Comparison of ENCODE assay signal across 31 cellular contexts in genomic region chr2:54476852-54477251, GRCh38. TPM values are rescaled to one million over a fixed set of nuclear protein-coding genes. Genes with fewer than 3 reads are reported as not detected.
DNase-seq lines count a peak whose midpoint lies in the region; ATAC-seq, FAIRE-seq and TF ChIP-seq lines count a peak whose summit lies in the region.
"Had no signal": no experiment of that assay in that cellular context is flagged by ENCODE, and none has a peak within 500 bp of the region (broad histone marks: within the 10 kb centered on the region; RNA-seq: fewer than 3 reads in every experiment).

No MANE protein-coding gene starts in this region.

- POLR2A ChIA-PET in K562 (lab: Yijun Ruan, JAX) = no interaction called here

- peak overlapping the region; percentile 59 for H3K27ac Mint-ChIP-seq in mesothelial cell of epicardium
- H3K27ac Mint-ChIP-seq in activated CD8-positive, alpha-beta memory T cell treated with anti-CD3 and anti-CD28 coated beads, Interleukin-2, amount 10 ng/mL, durations not matched to agents 7 days and 5 days = no peak overlapping the region
- H3K27ac Mint-ChIP-seq in activated naive CD8-positive, alpha-beta T cell treated with anti-CD3 and anti-CD28 coated beads, Interleukin-2, amount 50 U/mL, for 24 hours = no peak overlapping the region
- H3K27ac Mint-ChIP-seq in activated T-helper 2 cell treated with anti-CD3 and anti-CD28 coated beads, Interferon-gamma antibody, Interleukin-2, Interleukin-4, amounts not matched to agents 10 μg/mL and 5 μg/mL and 100 μg/mL, durations not matched to agents 14 hours and 24 hours and 36 hours = no peak overlapping the region
- H3K27ac Mint-ChIP-seq: activated CD4-positive, alpha-beta memory T cell treated with anti-CD3 and anti-CD28 coated beads for 36 hours; H9; nephron progenitor cell; stimulated activated naive CD8-positive, alpha-beta T cell treated with anti-CD3 and anti-CD28 coated beads, Interleukin-15, Interleukin-2, amounts not matched to agents 100 ng/mL and 50 ng/mL, for 24 hours had no signal

- H3K27me3 ChIP-seq in K562 (ENCODE audit: control insufficient read depth in 2 of 2, insufficient read depth in 2 of 2, low read length in 2 of 2) (no peaks in the 10 kb centered on the region), spleen (replicated peaks in 1 of 7) (no peaks in the 10 kb centered on the region)
- H3K27me3 ChIP-seq: brain microvascular endothelial cell, ovary had no signal

- no peak for TF ChIP-seq EP300 in K562 (IDR thresholded peaks at IDR 0.05; ENCODE audit: low read length)

- H3K79me2 ChIP-seq in K562 (ENCODE audit: control insufficient read depth, insufficient read depth, low read length) = no peaks in the 10 kb centered on the region

- H3K36me3 ChIP-seq in K562 (ENCODE audit: control insufficient read depth, insufficient read depth, low read length) (no peaks in the 10 kb centered on the region), spleen (no peaks in the 10 kb centered on the region)
- H3K36me3 ChIP-seq: brain microvascular endothelial cell, lower lobe of right lung, ovary had no signal

- H3K4me1 Mint-ChIP-seq in mesothelial cell of epicardium = peaks cover 52% of the 10 kb centered on the region
- peaks cover 3% of the 10 kb centered on the region for H3K4me1 Mint-ChIP-seq in activated CD8-positive, alpha-beta memory T cell treated with anti-CD3 and anti-CD28 coated beads, Interleukin-2, amount 10 ng/mL, durations not matched to agents 7 days and 5 days
- no peaks in the 10 kb centered on the region for H3K4me1 Mint-ChIP-seq in activated naive CD8-positive, alpha-beta T cell treated with anti-CD3 and anti-CD28 coated beads, Interleukin-2, amount 50 U/mL, for 24 hours
- H3K4me1 Mint-ChIP-seq in activated T-helper 2 cell treated with anti-CD3 and anti-CD28 coated beads, Interferon-gamma antibody, Interleukin-2, Interleukin-4, amounts not matched to agents 10 μg/mL and 5 μg/mL and 100 μg/mL, durations not matched to agents 14 hours and 24 hours and 36 hours (ENCODE audit: low read depth) = no peaks in the 10 kb centered on the region

- H4K20me1 ChIP-seq in K562 (replicated peaks; ENCODE audit: control insufficient read depth, insufficient read depth, low read length) = no peaks in the 10 kb centered on the region

- H3K27ac ChIP-seq in K562 (ENCODE audit: extremely low read depth, low read depth, low read length) = no peak overlapping the region
- H3K27ac ChIP-seq in spleen = peak overlapping the region in 7 of 8 donors; percentile 4 to 79 (median 69)
- H3K27ac ChIP-seq: brain microvascular endothelial cell, ovary had no signal

- H3K4me3 Mint-ChIP-seq in mesothelial cell of epicardium = no peak overlapping the region
- H3K4me3 Mint-ChIP-seq in activated CD8-positive, alpha-beta memory T cell treated with anti-CD3 and anti-CD28 coated beads, Interleukin-2, amount 10 ng/mL, durations not matched to agents 7 days and 5 days = no peak overlapping the region
- H3K4me3 Mint-ChIP-seq in activated naive CD8-positive, alpha-beta T cell treated with anti-CD3 and anti-CD28 coated beads, Interleukin-2, amount 50 U/mL, for 24 hours = no peak overlapping the region
- no peak overlapping the region for H3K4me3 Mint-ChIP-seq in activated T-helper 2 cell treated with anti-CD3 and anti-CD28 coated beads, Interferon-gamma antibody, Interleukin-2, Interleukin-4, amounts not matched to agents 10 μg/mL and 5 μg/mL and 100 μg/mL, durations not matched to agents 14 hours and 24 hours and 36 hours (ENCODE audit: low read depth)
- H3K4me3 Mint-ChIP-seq: activated CD4-positive, alpha-beta memory T cell treated with anti-CD3 and anti-CD28 coated beads for 36 hours; H9; nephron progenitor cell; stimulated activated naive CD8-positive, alpha-beta T cell treated with anti-CD3 and anti-CD28 coated beads, Interleukin-15, Interleukin-2, amounts not matched to agents 100 ng/mL and 50 ng/mL, for 24 hours had no signal

- DNase-seq in LHCN-M2 (ENCODE audit: low read depth) (peak; percentile 54), K562 (ENCODE audit: extremely low read depth in 1 of 4, low spot score in 3 of 4) (no peak), mesothelial cell of epicardium (ENCODE audit: low spot score in 2 of 2, unreplicated experiment in 2 of 2) (no peak), spleen (no peak)
- DNase-seq in activated CD8-positive, alpha-beta memory T cell treated with anti-CD3 and anti-CD28 coated beads, Interleukin-2, amount 10 ng/mL, durations not matched to agents 7 days and 5 days = no peak
- DNase-seq in activated naive CD8-positive, alpha-beta T cell treated with anti-CD3 and anti-CD28 coated beads, Interleukin-2, amount 50 U/mL, for 24 hours = no peak
- no peak for DNase-seq in activated T-helper 2 cell treated with anti-CD3 and anti-CD28 coated beads, Interferon-gamma antibody, Interleukin-2, Interleukin-4, amounts not matched to agents 10 μg/mL and 5 μg/mL and 100 μg/mL, durations not matched to agents 14 hours and 24 hours and 36 hours (ENCODE audit: low spot score)
- DNase-seq: activated CD4-positive, alpha-beta memory T cell treated with anti-CD3 and anti-CD28 coated beads for 36 hours; activated CD4-positive, CD25-positive, alpha-beta regulatory T cell treated with anti-CD3 and anti-CD28 coated beads, Interleukin-2, amount 50 U/mL, for 72 hours; activated CD8-positive, alpha-beta memory T cell treated with anti-CD3 and anti-CD28 coated beads, Interleukin-2, amount 50 U/mL, for 4 hours; activated naive CD4-positive, alpha-beta T cell treated with Interleukin-2 at 50 U/mL for 16 hours; brain microvascular endothelial cell; C1 segment of cervical spinal cord; glutamatergic neuron; H9; islet precursor cell; KBM-7; lower lobe of right lung; NCI-H1417 treated with DMSO at 0.1 percent for 48 hours; NCI-H526 treated with DMSO at 0.1 percent for 48 hours; nephron progenitor cell; NK-92 treated with Interleukin-12 subunit alpha and Interleukin-12 subunit beta, amount 100 ng/mL, for 24 hours; ovary; PC-3; retina; stimulated activated CD8-positive, alpha-beta memory T cell treated with anti-CD3 and anti-CD28 coated beads, Interleukin-4, amount 100 ng/mL, for 48 hours; T-helper 2 cell had no signal

- ATAC-seq in K562 = no peak
- no peak for ATAC-seq in activated CD8-positive, alpha-beta memory T cell treated with anti-CD3 and anti-CD28 coated beads, Interleukin-2, amount 10 ng/mL, durations not matched to agents 7 days and 5 days
- ATAC-seq in activated naive CD8-positive, alpha-beta T cell treated with anti-CD3 and anti-CD28 coated beads, Interleukin-2, amount 50 U/mL, for 24 hours = no peak
- ATAC-seq: lower lobe of right lung had no signal

- in situ Hi-C loops in K562 (cut with MboI) = no loop called here

- H3K36me3 Mint-ChIP-seq in mesothelial cell of epicardium = peaks cover 5% of the 10 kb centered on the region
- no peaks in the 10 kb centered on the region for H3K36me3 Mint-ChIP-seq in activated CD8-positive, alpha-beta memory T cell treated with anti-CD3 and anti-CD28 coated beads, Interleukin-2, amount 10 ng/mL, durations not matched to agents 7 days and 5 days
- H3K36me3 Mint-ChIP-seq in activated naive CD8-positive, alpha-beta T cell treated with anti-CD3 and anti-CD28 coated beads, Interleukin-2, amount 50 U/mL, for 24 hours (ENCODE audit: low read depth) = no peaks in the 10 kb centered on the region
- no peaks in the 10 kb centered on the region for H3K36me3 Mint-ChIP-seq in activated T-helper 2 cell treated with anti-CD3 and anti-CD28 coated beads, Interferon-gamma antibody, Interleukin-2, Interleukin-4, amounts not matched to agents 10 μg/mL and 5 μg/mL and 100 μg/mL, durations not matched to agents 14 hours and 24 hours and 36 hours (ENCODE audit: low read depth)
- H3K36me3 Mint-ChIP-seq: activated CD4-positive, alpha-beta memory T cell treated with anti-CD3 and anti-CD28 coated beads for 36 hours had no signal

- no peak for TF ChIP-seq RAD21 in K562 (CRISPR knock-in tag; conservative IDR thresholded peaks at IDR 0.05 in 1 of 2, IDR thresholded peaks at IDR 0.05 in 1 of 2)

- no peaks in the 10 kb centered on the region for H3K9me3 Mint-ChIP-seq in mesothelial cell of epicardium
- no peaks in the 10 kb centered on the region for H3K9me3 Mint-ChIP-seq in activated CD8-positive, alpha-beta memory T cell treated with anti-CD3 and anti-CD28 coated beads, Interleukin-2, amount 10 ng/mL, durations not matched to agents 7 days and 5 days (ENCODE audit: low read depth)
- no peaks in the 10 kb centered on the region for H3K9me3 Mint-ChIP-seq in activated naive CD8-positive, alpha-beta T cell treated with anti-CD3 and anti-CD28 coated beads, Interleukin-2, amount 50 U/mL, for 24 hours
- no peaks in the 10 kb centered on the region for H3K9me3 Mint-ChIP-seq in activated T-helper 2 cell treated with anti-CD3 and anti-CD28 coated beads, Interferon-gamma antibody, Interleukin-2, Interleukin-4, amounts not matched to agents 10 μg/mL and 5 μg/mL and 100 μg/mL, durations not matched to agents 14 hours and 24 hours and 36 hours
- H3K9me3 Mint-ChIP-seq: activated CD4-positive, alpha-beta memory T cell treated with anti-CD3 and anti-CD28 coated beads for 36 hours; H9; nephron progenitor cell; stimulated activated naive CD8-positive, alpha-beta T cell treated with anti-CD3 and anti-CD28 coated beads, Interleukin-15, Interleukin-2, amounts not matched to agents 100 ng/mL and 50 ng/mL, for 24 hours had no signal

- H2AFZ ChIP-seq in K562 (ENCODE audit: low read depth, low read length) = no peak overlapping the region

- H3K9me3 ChIP-seq in K562 (replicated peaks; ENCODE audit: control insufficient read depth, insufficient read depth, low read depth, low read length) (no peaks in the 10 kb centered on the region), spleen (peaks cover 0 to 17% (median 5%) of the 10 kb centered on the region in 8 donors)
- H3K9me3 ChIP-seq: lower lobe of right lung, ovary had no signal

- 11% methylated on average over 2 of the region's 2 CpGs for WGBS in K562 (ENCODE audit: insufficient coverage, low coverage, missing lambda C conversion rate)
- WGBS in spleen, 5 donors = 61 to 76% (median 71%) methylated on average over 2 of the region's 2 CpGs

- CTCF ChIA-PET in K562 (lab: Yijun Ruan, JAX; ENCODE audit: low intra/inter-chr PET ratio) = no interaction called here
- CTCF ChIA-PET in activated CD8-positive, alpha-beta memory T cell treated with anti-CD3 and anti-CD28 coated beads, Interleukin-2, amount 10 ng/mL, durations not matched to agents 7 days and 5 days (lab: Charles Lee) = no interaction called here

- H3K4me3 ChIP-seq in K562 = no peak overlapping the region
- no peak overlapping the region for H3K4me3 ChIP-seq in spleen
- H3K4me3 ChIP-seq: lower lobe of right lung, ovary had no signal

- no TSS peak for BruUV-seq in K562 (replicated peaks; lab: Mats Ljungman, UMichigan)

- no peak for FAIRE-seq in K562 (lab: Jason Lieb, UNC)
- FAIRE-seq: endothelial cell of umbilical vein, GM12891, HTR-8/SVneo had no signal

- H3K4me1 ChIP-seq in K562 (replicated peaks in 1 of 2; ENCODE audit: control insufficient read depth in 2 of 2, insufficient read depth in 2 of 2, low read length in 2 of 2) = 0 out of 5 replicates have a peak, but pooled peaks cover 0 to 2% of the 10 kb centered on the region in 2 experiments
- H3K4me1 ChIP-seq in spleen = peaks cover 0 to 41% (median 11%) of the 10 kb centered on the region in 6 donors

- TF ChIP-seq CTCF in K562 (IDR thresholded peaks at IDR 0.05 in 2 of 3, conservative IDR thresholded peaks at IDR 0.05 in 1 of 3; ENCODE audit: insufficient read depth in 2 of 3, low read depth in 1 of 3, low read length in 3 of 3) = no peak
- TF ChIP-seq CTCF in mesothelial cell of epicardium (IDR thresholded peaks at IDR 0.05; ENCODE audit: unreplicated experiment) = no peak
- no peak for TF ChIP-seq CTCF in spleen (IDR thresholded peaks at IDR 0.05 in 8 of 11, conservative IDR thresholded peaks at IDR 0.05 in 3 of 11)

- no peak for TF ChIP-seq POLR2A in K562 (conservative IDR thresholded peaks at IDR 0.05)
- TF ChIP-seq POLR2A in spleen (IDR thresholded peaks at IDR 0.05) = no peak

- H3K27me3 Mint-ChIP-seq in mesothelial cell of epicardium (ENCODE audit: low read depth) = no peaks in the 10 kb centered on the region
- H3K27me3 Mint-ChIP-seq in activated CD8-positive, alpha-beta memory T cell treated with anti-CD3 and anti-CD28 coated beads, Interleukin-2, amount 10 ng/mL, durations not matched to agents 7 days and 5 days = peaks cover 3% of the 10 kb centered on the region
- peaks cover under 1% of the 10 kb centered on the region for H3K27me3 Mint-ChIP-seq in activated naive CD8-positive, alpha-beta T cell treated with anti-CD3 and anti-CD28 coated beads, Interleukin-2, amount 50 U/mL, for 24 hours
- peaks cover 6% of the 10 kb centered on the region for H3K27me3 Mint-ChIP-seq in activated T-helper 2 cell treated with anti-CD3 and anti-CD28 coated beads, Interferon-gamma antibody, Interleukin-2, Interleukin-4, amounts not matched to agents 10 μg/mL and 5 μg/mL and 100 μg/mL, durations not matched to agents 14 hours and 24 hours and 36 hours (ENCODE audit: low read depth)
- H3K27me3 Mint-ChIP-seq: activated CD4-positive, alpha-beta memory T cell treated with anti-CD3 and anti-CD28 coated beads for 36 hours; stimulated activated naive CD8-positive, alpha-beta T cell treated with anti-CD3 and anti-CD28 coated beads, Interleukin-15, Interleukin-2, amounts not matched to agents 100 ng/mL and 50 ng/mL, for 24 hours had no signal

- no peak overlapping the region for H3K4me2 ChIP-seq in K562 (ENCODE audit: insufficient read depth, low read length)

- intact Hi-C loops in K562 (cut with micrococcal nuclease) (no loop called here), spleen (cut with DNase I; ENCODE audit: low total_unique reads) (no loop called here)
- intact Hi-C loops in activated T-helper 2 cell treated with anti-CD3 and anti-CD28 coated beads, Interferon-gamma antibody, Interleukin-2, Interleukin-4, amounts not matched to agents 10 μg/mL and 5 μg/mL and 100 μg/mL, durations not matched to agents 14 hours and 24 hours and 36 hours (cut with micrococcal nuclease) = no loop called here

- H3K9me1 ChIP-seq in K562 (ENCODE audit: control insufficient read depth, insufficient read depth, low read length) = no peaks in the 10 kb centered on the region

- H3K9ac ChIP-seq in K562 (ENCODE audit: insufficient read depth in 1 of 2, low read depth in 2 of 2, low read length in 2 of 2) = no peak overlapping the region

RNA-seq across cellular contexts. Expression of gene SPTBN1, which starts 20.7 kb away (rescaled TPM):
- total RNA-seq in LHCN-M2 (2014; rRNA removed) (137 and 169 TPM in 2 replicates), K562 (2014; rRNA removed) (44.7 and 50.1 TPM in 2 replicates), K562 (2014; rRNA removed; fragmentation: Illumina TruSeq; extraction: Trizol) (34.4 and 35.3 TPM in 2 replicates), K562 (2015; rRNA removed; fragmentation: Illumina TruSeq; extraction: Trizol) (53.1 and 53.7 TPM in 2 replicates), K562 (2021) (56.6 and 66.8 TPM in 2 replicates), mesothelial cell of epicardium (265 to 281 TPM (median 271 TPM) in 3 replicates), spleen (100 to 1,000 TPM; 223 to 352 (median 318) TPM)
- polyA plus RNA-seq in LHCN-M2 (2012) = 114 TPM
- 34.6 and 62.2 TPM in 2 replicates for total RNA-seq in K562 (2011; cell fraction: chromatin; rRNA removed; ENCODE audit: low replicate concordance)
- 19.0 and 22.5 TPM in 2 replicates for total RNA-seq in K562 (2011; cell fraction: nucleolus; rRNA removed)
- 39.6 and 60.9 TPM in 2 replicates for total RNA-seq in K562 (2011; cell fraction: nucleoplasm; rRNA removed)
- polyA plus RNA-seq in K562 (2011; rRNA removed) (10.0 and 12.3 TPM in 2 replicates), K562 (2014; fragmentation: Illumina TruSeq; extraction: Trizol) (30.3 and 31.4 TPM in 2 replicates), K562 (2014; fragmentation: Nextera tagmentation; extraction: Ambion mirVana) (10 to 100 TPM in 1 of 2 experiments, 1 to 10 TPM in 1; 8.9 to 16.8 TPM), K562 (2014; rRNA removed) (22.5 and 25.2 TPM in 2 replicates), spleen (10 to 100 TPM; 32.7 to 43.8 (median 41.4) TPM)
- polyA plus RNA-seq in K562 (2011; cell fraction: cytosol; rRNA removed) = 4.5 and 5.6 TPM in 2 replicates
- 37.2 and 71.1 TPM in 2 replicates for polyA plus RNA-seq in K562 (2011; cell fraction: nucleus; rRNA removed)
- polyA plus RNA-seq in K562 (2012) = 38.4 and 48.5 TPM in 2 replicates
- 28.4 and 38.6 TPM in 2 replicates for polyA minus RNA-seq in K562 (2011; rRNA and poly(A)+ RNA removed)
- polyA minus RNA-seq in K562 (2011; cell fraction: cytosol; rRNA and poly(A)+ RNA removed) = 19.4 and 23.3 TPM in 2 replicates
- polyA minus RNA-seq in K562 (2011; cell fraction: nucleus; rRNA and poly(A)+ RNA removed) = 21.3 and 77.5 TPM in 2 replicates
- total RNA-seq in activated CD8-positive, alpha-beta memory T cell treated with anti-CD3 and anti-CD28 coated beads, Interleukin-2, amount 10 ng/mL, durations not matched to agents 7 days and 5 days = 100 to 1,000 TPM in 1 of 2 experiments, 10 to 100 TPM in 1; 82.9 to 109 TPM
- 67.9 and 70.3 TPM in 2 replicates for total RNA-seq in activated T-helper 2 cell treated with anti-CD3 and anti-CD28 coated beads, Interferon-gamma antibody, Interleukin-2, Interleukin-4, amounts not matched to agents 10 μg/mL and 5 μg/mL and 100 μg/mL, durations not matched to agents 14 hours and 24 hours and 36 hours
